16 cellular contexts compared by ENCODE assay signal in the genomic region with DNA sequence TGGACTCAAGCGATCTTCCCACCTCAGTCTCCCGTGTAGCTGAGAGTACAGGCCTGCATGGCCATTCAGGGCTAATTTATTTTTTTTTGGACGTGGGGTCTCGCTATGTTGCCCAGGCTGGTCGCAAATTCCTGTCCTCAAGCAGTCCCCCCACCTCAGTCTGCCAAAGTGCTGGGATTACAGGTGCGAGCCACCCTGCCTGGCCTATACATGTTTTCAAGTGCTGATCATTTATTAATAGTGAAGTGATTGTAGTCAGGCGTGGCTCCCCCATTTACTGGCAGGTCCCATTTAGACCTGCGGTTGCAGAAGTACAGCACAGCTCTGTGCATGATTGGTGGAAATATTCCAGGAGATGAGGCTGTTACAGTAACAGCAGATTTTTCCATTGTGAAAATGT. TPM values are rescaled to one million over a fixed set of nuclear protein-coding genes. Genes with fewer than 3 reads are reported as not detected.
DNase-seq lines count a peak whose midpoint lies in the region; ATAC-seq and TF ChIP-seq lines count a peak whose summit lies in the region.
"Had no signal": no experiment of that assay in that cellular context is flagged by ENCODE, and none has a peak within 500 bp of the region (broad histone marks: within the 10 kb centered on the region; RNA-seq: fewer than 3 reads in every experiment).

No MANE protein-coding gene starts in this region.

- TF ChIP-seq CTCF in natural killer cell (IDR thresholded peaks at IDR 0.05), result no peak
- no peak for TF ChIP-seq CTCF in dorsolateral prefrontal cortex (IDR thresholded peaks at IDR 0.05 in 54 of 56, conservative IDR thresholded peaks at IDR 0.05 in 2 of 56; ENCODE audit: low read depth in 1 of 56, partially characterized antibody in 56 of 56)
- TF ChIP-seq CTCF in tibial nerve (IDR thresholded peaks at IDR 0.05), result no peak

- H3K27me3 ChIP-seq in dorsolateral prefrontal cortex, result no peaks in the 10 kb centered on the region
- no peaks in the 10 kb centered on the region for H3K27me3 ChIP-seq in tibial nerve
- H3K27me3 ChIP-seq: SJCRH30, upper lobe of right lung had no signal

- H3K4me3 ChIP-seq in dorsolateral prefrontal cortex, result no peak overlapping the region
- no peak overlapping the region for H3K4me3 ChIP-seq in tibial nerve
- H3K4me3 ChIP-seq: lung, SJCRH30, upper lobe of right lung had no signal

- peaks cover 0 to 94% (median 48%) of the 10 kb centered on the region in 4 donors for H3K4me1 ChIP-seq in tibial nerve
- H3K4me1 ChIP-seq: SJCRH30 had no signal

- peaks cover 49 to 57% of the 10 kb centered on the region in 2 donors for H3K4me1 Mint-ChIP-seq in natural killer cell
- peaks cover 37 to 42% of the 10 kb centered on the region in 2 donors for H3K4me1 Mint-ChIP-seq in natural killer cell treated with Interleukin-12 subunit alpha and Interleukin-12 subunit beta and Interleukin-15 and Interleukin-18, amount 100 ng/mL, for 72 hours (ENCODE audit: low read depth in 2 of 2)
- H3K4me1 Mint-ChIP-seq in naive thymus-derived CD8-positive, alpha-beta T cell, result peaks cover 35 to 71% (median 64%) of the 10 kb centered on the region in 4 donors

- H3K27me3 Mint-ChIP-seq in natural killer cell (ENCODE audit: low read depth in 2 of 2), result no peaks in the 10 kb centered on the region
- H3K27me3 Mint-ChIP-seq in natural killer cell treated with Interleukin-12 subunit alpha and Interleukin-12 subunit beta and Interleukin-15 and Interleukin-18, amount 100 ng/mL, for 72 hours, result no peaks in the 10 kb centered on the region
- H3K27me3 Mint-ChIP-seq in naive thymus-derived CD8-positive, alpha-beta T cell, result no peaks in the 10 kb centered on the region
- H3K27me3 Mint-ChIP-seq: activated B cell treated with CpG ODN at 0.5 μM for 24 hours; dendritic cell treated with granulocyte-macrophage colony-stimulating factor and Interleukin-4, amounts not matched to agents 40 ng/mL and 50 ng/mL, for 4 days had no signal

- peak overlapping the region; percentile 79 to 82 for H3K27ac Mint-ChIP-seq in natural killer cell
- peak overlapping the region in 1 of 2 donors; percentile 78 for H3K27ac Mint-ChIP-seq in natural killer cell treated with Interleukin-12 subunit alpha and Interleukin-12 subunit beta and Interleukin-15 and Interleukin-18, amount 100 ng/mL, for 72 hours
- H3K27ac Mint-ChIP-seq in naive thymus-derived CD8-positive, alpha-beta T cell, result peak overlapping the region in 9 of 10 donors; percentile 42 to 79 (median 57)
- H3K27ac Mint-ChIP-seq: activated B cell treated with CpG ODN at 0.5 μM for 24 hours; dendritic cell treated with granulocyte-macrophage colony-stimulating factor and Interleukin-4, amounts not matched to agents 40 ng/mL and 50 ng/mL, for 4 days had no signal

- TF ChIP-seq POLR2A in tibial nerve (IDR thresholded peaks at IDR 0.05), result no peak

- no peaks in the 10 kb centered on the region for H3K36me3 ChIP-seq in tibial nerve
- H3K36me3 ChIP-seq: upper lobe of right lung had no signal

- H3K27ac ChIP-seq in dorsolateral prefrontal cortex, result peak overlapping the region in 34 of 59 donors; percentile 8 to 83 (median 70)
- peak overlapping the region in 2 of 4 donors; percentile 77 to 79 for H3K27ac ChIP-seq in tibial nerve
- H3K27ac ChIP-seq: SJCRH30, upper lobe of right lung had no signal

- H3K4me3 Mint-ChIP-seq in natural killer cell, result no peak overlapping the region
- no peak overlapping the region for H3K4me3 Mint-ChIP-seq in natural killer cell treated with Interleukin-12 subunit alpha and Interleukin-12 subunit beta and Interleukin-15 and Interleukin-18, amount 100 ng/mL, for 72 hours
- H3K4me3 Mint-ChIP-seq in naive thymus-derived CD8-positive, alpha-beta T cell, result peak overlapping the region in 6 of 10 donors; percentile 43 to 66 (median 58)
- H3K4me3 Mint-ChIP-seq: activated B cell treated with CpG ODN at 0.5 μM for 24 hours; dendritic cell treated with granulocyte-macrophage colony-stimulating factor and Interleukin-4, amounts not matched to agents 40 ng/mL and 50 ng/mL, for 4 days had no signal

- WGBS in tibial nerve, 2 donors, result 66 to 72% methylated on average over 8 of the region's 8 CpGs

- no peaks in the 10 kb centered on the region for H3K9me3 ChIP-seq in tibial nerve
- H3K9me3 ChIP-seq: SJCRH30, upper lobe of right lung had no signal

- no peaks in the 10 kb centered on the region for H3K36me3 Mint-ChIP-seq in natural killer cell
- no peaks in the 10 kb centered on the region for H3K36me3 Mint-ChIP-seq in natural killer cell treated with Interleukin-12 subunit alpha and Interleukin-12 subunit beta and Interleukin-15 and Interleukin-18, amount 100 ng/mL, for 72 hours
- peaks cover 0 to 4% (median 0%) of the 10 kb centered on the region in 3 donors for H3K36me3 Mint-ChIP-seq in naive thymus-derived CD8-positive, alpha-beta T cell

- no peak for DNase-seq in natural killer cell
- no peak for DNase-seq in natural killer cell treated with Interleukin-12 subunit alpha and Interleukin-12 subunit beta and Interleukin-15 and Interleukin-18, amount 100 ng/mL, for 72 hours (ENCODE audit: low spot score)
- DNase-seq in dorsolateral prefrontal cortex, result no peak
- DNase-seq in naive thymus-derived CD8-positive, alpha-beta T cell, result no peak
- DNase-seq in NCI-H1694 (lab: John Stamatoyannopoulos, UW), result no peak
- DNase-seq in NCI-H526 (lab: John Stamatoyannopoulos, UW), result no peak
- no peak for DNase-seq in tibial nerve (ENCODE audit: low spot score in 2 of 2)
- no peak for DNase-seq in NCI-H2107 treated with DMSO at 0.1 percent for 48 hours (lab: John Stamatoyannopoulos, UW; ENCODE audit: unreplicated experiment)
- DNase-seq: activated B cell treated with CpG ODN at 0.5 μM for 24 hours; activated effector memory CD4-positive, alpha-beta T cell treated with anti-CD3 and anti-CD28 coated beads, Interleukin-2, amount 50 U/mL, for 16 hours; NCI-H1105; NCI-H524 treated with DMSO at 0.1 percent for 48 hours; SJCRH30; upper lobe of right lung had no signal

- POLR2A ChIA-PET in naive thymus-derived CD8-positive, alpha-beta T cell (lab: Charles Lee), result interaction anchor here (1.4 kb wide), 1 partner anchor 9 kb away, joined by 6 read pairs; the partner anchor contains the start of gene FOXK2

- intact Hi-C loops in natural killer cell (cut with micrococcal nuclease), result loop anchor here (5.0 kb wide), 1 partner anchor 49 kb away; no protein-coding TSS in a partner anchor
- intact Hi-C loops in dorsolateral prefrontal cortex (cut with DNase I), result loop anchor here in 1 of 2 donors (10.0 kb wide), 1 partner anchor 73 kb away; the partner anchor contains the start of genes CYBC1 and NARF

- H3K9me3 Mint-ChIP-seq in natural killer cell, result no peaks in the 10 kb centered on the region
- no peaks in the 10 kb centered on the region for H3K9me3 Mint-ChIP-seq in natural killer cell treated with Interleukin-12 subunit alpha and Interleukin-12 subunit beta and Interleukin-15 and Interleukin-18, amount 100 ng/mL, for 72 hours
- H3K9me3 Mint-ChIP-seq in naive thymus-derived CD8-positive, alpha-beta T cell, result no peaks in the 10 kb centered on the region
- H3K9me3 Mint-ChIP-seq: activated B cell treated with CpG ODN at 0.5 μM for 24 hours; dendritic cell treated with granulocyte-macrophage colony-stimulating factor and Interleukin-4, amounts not matched to agents 40 ng/mL and 50 ng/mL, for 4 days had no signal

- TF ChIP-seq EP300 in tibial nerve (IDR thresholded peaks at IDR 0.05), result no peak

- no peak for ATAC-seq in natural killer cell
- ATAC-seq in natural killer cell treated with Interleukin-12 subunit alpha and Interleukin-12 subunit beta and Interleukin-15 and Interleukin-18, amount 100 ng/mL, for 72 hours, result no peak
- peak in 1 of 2 donors; percentile 6 for ATAC-seq in naive thymus-derived CD8-positive, alpha-beta T cell

RNA-seq across cellular contexts. Expression of gene FOXK2, which starts 8.4 kb away (rescaled TPM):
- 10 to 100 TPM; 42.5 to 50.0 (median 46.4) TPM for total RNA-seq in natural killer cell
- total RNA-seq in natural killer cell treated with Interleukin-12 subunit alpha and Interleukin-12 subunit beta and Interleukin-15 and Interleukin-18, amount 100 ng/mL, for 72 hours, result 100 to 1,000 TPM in 1 of 2 donors, 10 to 100 TPM in 1; 60.9 to 108 TPM
- total RNA-seq in dorsolateral prefrontal cortex, result 100 to 1,000 TPM in 8 of 120 experiments, 10 to 100 TPM in 112; 65.0 to 126 (median 81.9) TPM
- 10 to 100 TPM; 54.6 to 58.4 TPM for total RNA-seq in naive thymus-derived CD8-positive, alpha-beta T cell
- polyA plus RNA-seq in naive thymus-derived CD8-positive, alpha-beta T cell, result 1 to 10 TPM; 3.2 to 5.7 (median 4.3) TPM
- 10 to 100 TPM; 29.6 to 65.4 (median 33.3) TPM for total RNA-seq in tibial nerve

Comparison
In these comparisons a context has a peak if more than half of its experiments do, and no peak if none do; other contexts are left out.
1. H3K4me3 Mint-ChIP-seq: peak in naive thymus-derived CD8-positive, alpha-beta T cell (6 of 10); none in natural killer cell (single experiment) and natural killer cell treated with Interleukin-12 subunit alpha and Interleukin-12 subunit beta and Interleukin-15 and Interleukin-18, amount 100 ng/mL, for 72 hours (single experiment).